Comparison of ENCODE assay signal across 10 cellular contexts in the genomic region with DNA sequence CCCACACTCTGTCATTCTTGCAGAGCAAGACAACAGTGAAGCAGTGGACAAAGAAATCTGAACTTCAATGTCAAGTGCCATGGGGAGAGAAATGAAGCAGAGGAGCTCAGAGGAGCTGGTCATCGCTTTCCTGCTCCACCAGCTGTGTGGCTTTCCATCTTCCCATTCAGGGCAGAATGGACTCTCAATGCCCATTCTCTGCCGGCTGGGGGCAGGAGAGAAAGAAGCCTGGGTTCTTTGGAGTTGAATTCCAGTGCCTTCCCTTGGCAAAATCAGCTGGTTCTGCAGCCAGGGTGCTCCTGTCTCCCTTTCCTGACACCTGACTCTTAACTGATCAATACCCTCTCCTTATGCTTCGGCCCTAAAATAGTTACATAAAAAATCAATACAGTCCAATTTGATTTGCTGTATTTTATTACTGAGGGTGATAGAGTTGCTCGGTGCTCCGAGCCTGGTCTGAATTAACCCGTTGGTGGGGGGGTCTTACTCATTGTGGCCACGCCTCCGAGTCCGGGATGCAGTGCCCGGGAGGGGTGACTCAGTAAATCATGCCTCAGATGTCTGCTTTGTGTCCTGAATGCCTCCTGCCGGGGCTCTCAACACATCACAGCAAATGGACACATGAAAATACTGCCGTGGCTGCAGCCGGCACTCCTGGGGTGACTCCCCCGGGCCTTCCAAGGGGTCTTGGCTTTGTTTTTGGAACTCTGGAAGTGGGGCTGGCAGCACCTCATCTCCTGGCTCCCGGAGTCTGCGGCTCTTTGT. TPM values are rescaled to one million over a fixed set of nuclear protein-coding genes. Genes with fewer than 3 reads are reported as not detected.
DNase-seq lines count a peak whose midpoint lies in the region; ATAC-seq, FAIRE-seq and TF ChIP-seq lines count a peak whose summit lies in the region.
"Had no signal": no experiment of that assay in that cellular context is flagged by ENCODE, and none has a peak within 500 bp of the region (broad histone marks: within the 10 kb centered on the region; RNA-seq: fewer than 3 reads in every experiment).

No MANE protein-coding gene starts in this region.

- H3K4me1 ChIP-seq in HepG2 (ENCODE audit: insufficient read depth, low read length) (no peaks in the 10 kb centered on the region), right lobe of liver (no peaks in the 10 kb centered on the region)

- no peaks in the 10 kb centered on the region for H4K20me1 ChIP-seq in HepG2 (ENCODE audit: insufficient read depth, low read length)

- H3K9ac ChIP-seq in HepG2 (ENCODE audit: insufficient read depth, low read depth, low read length), result no peak overlapping the region

- no peaks in the 10 kb centered on the region for H3K4me1 Mint-ChIP-seq in type B pancreatic cell (ENCODE audit: unreplicated experiment)

- no peak for TF ChIP-seq RAD21 in HepG2 (CRISPR knock-in tag; IDR thresholded peaks at IDR 0.05)

- TF ChIP-seq EP300 in HepG2 (IDR thresholded peaks at IDR 0.05; ENCODE audit: low read depth in 2 of 2, low read length in 2 of 2) (no peak), HepG2 (CRISPR knock-in tag; IDR thresholded peaks at IDR 0.05; ENCODE audit: borderline replicate concordance) (no peak)

- H3K36me3 ChIP-seq in HepG2 (replicated peaks in 1 of 2; ENCODE audit: control insufficient read depth in 1 of 2, insufficient read depth in 2 of 2, low read length in 2 of 2) (no peaks in the 10 kb centered on the region), right lobe of liver (no peaks in the 10 kb centered on the region)

- peaks cover 6 to 42% of the 10 kb centered on the region in 2 experiments; a peak in 4 of 5 replicates for H3K27me3 ChIP-seq in HepG2 (ENCODE audit: control insufficient read depth in 1 of 2, insufficient read depth in 2 of 2, low read length in 2 of 2)
- H3K27me3 ChIP-seq in right lobe of liver, result peaks cover 0 to 9% of the 10 kb centered on the region in 2 donors

- DNase-seq in HepG2 (ENCODE audit: low spot score), result no peak
- no peak for DNase-seq in right lobe of liver
- DNase-seq in SK-MEL-5 (ENCODE audit: low read depth, low spot score), result peak; percentile 22
- peak; percentile 23 for DNase-seq in fibroblast of the conjunctiva (ENCODE audit: low read depth)
- no peak for DNase-seq in type B pancreatic cell (ENCODE audit: extremely low spot score, unreplicated experiment)
- DNase-seq in GM12891 (ENCODE audit: insufficient read length, low spot score), result no peak
- DNase-seq in SIG-M5 treated with dmso at 0.1 percent for 504 hours (lab: John Stamatoyannopoulos, UW; ENCODE audit: unreplicated experiment), result no peak
- no peak for DNase-seq in GM10266 (ENCODE audit: extremely low spot score)

- ATAC-seq in HepG2 (peak; percentile 53), right lobe of liver (no peak)

- no TSS peak for BruUV-seq in HepG2 (replicated peaks; lab: Mats Ljungman, UMichigan)

- WGBS in HepG2 (ENCODE audit: low lambda C conversion rate), result 3% methylated on average over 10 of the region's 16 CpGs
- WGBS in right lobe of liver (ENCODE audit: insufficient coverage, low coverage, low lambda C conversion rate, missing lambda C conversion rate), result 8% methylated on average over 8 of the region's 16 CpGs

- CTCF ChIA-PET in HepG2 (lab: Yijun Ruan, JAX; ENCODE audit: low intra/inter-chr PET ratio, low total read pairs), result no interaction called here

- peaks cover 84% of the 10 kb centered on the region for H3K27me3 Mint-ChIP-seq in type B pancreatic cell

- no peaks in the 10 kb centered on the region for H3K79me2 ChIP-seq in HepG2 (ENCODE audit: insufficient read depth, low read length)

- in situ Hi-C loops in HepG2 (cut with HindIII; ENCODE audit: extremely low pct_ligation_motif_present, low pct_unique_long_range_greater_than_20kb), result no loop called here
- in situ Hi-C loops in SK-MEL-5 (cut with HindIII; ENCODE audit: low pct_unique_long_range_greater_than_20kb, low sequenced_read_pairs), result no loop called here

- TF ChIP-seq CTCF in HepG2 (CRISPR knock-in tag; IDR thresholded peaks at IDR 0.05) (no peak), right lobe of liver (IDR thresholded peaks at IDR 0.05) (no peak), type B pancreatic cell (conservative IDR thresholded peaks at IDR 0.05) (peak; percentile 48), GM10266 (IDR thresholded peaks at IDR 0.05; ENCODE audit: control insufficient read depth, insufficient read depth, low read depth, missing control alignments) (no peak)

- no peak overlapping the region for H3K27ac Mint-ChIP-seq in type B pancreatic cell
- H3K27ac Mint-ChIP-seq: IgD-negative memory B cell had no signal

- no peaks in the 10 kb centered on the region for H3K9me3 Mint-ChIP-seq in type B pancreatic cell

- POLR2A ChIA-PET in HepG2 (lab: Yijun Ruan, JAX), result no interaction called here

- H3K36me3 Mint-ChIP-seq in type B pancreatic cell, result no peaks in the 10 kb centered on the region
- H3K36me3 Mint-ChIP-seq: IgD-negative memory B cell had no signal

- intact Hi-C loops in HepG2 (cut with micrococcal nuclease; ENCODE audit: unreplicated experiment), result no loop called here
- intact Hi-C loops in right lobe of liver (cut with DNase I), result no loop called here

- no peak overlapping the region for H3K4me3 Mint-ChIP-seq in type B pancreatic cell
- H3K4me3 Mint-ChIP-seq: IgD-negative memory B cell had no signal

- H3K4me2 ChIP-seq in HepG2 (ENCODE audit: low read depth, low read length), result no peak overlapping the region

- no peak overlapping the region for H3K27ac ChIP-seq in HepG2 (ENCODE audit: extremely low read length, insufficient read depth, low read length)
- H3K27ac ChIP-seq in right lobe of liver, result no peak overlapping the region
- H3K27ac ChIP-seq: C4-2B had no signal

- TF ChIP-seq POLR2A in HepG2 (IDR thresholded peaks at IDR 0.05; ENCODE audit: insufficient read depth in 1 of 2, low read depth in 2 of 2, low read length in 2 of 2) (no peak), right lobe of liver (IDR thresholded peaks at IDR 0.05) (no peak), GM12891 (IDR thresholded peaks at IDR 0.05; ENCODE audit: low read depth, low read length) (no peak)

- H3K9me3 ChIP-seq in HepG2 (ENCODE audit: low read length) (no peaks in the 10 kb centered on the region), right lobe of liver (no peaks in the 10 kb centered on the region)

- H2AFZ ChIP-seq in HepG2 (ENCODE audit: low read length), result no peak overlapping the region

- H3K4me3 ChIP-seq in HepG2 (replicated peaks in 1 of 3; ENCODE audit: insufficient read depth in 1 of 3, low read depth in 2 of 3, low read length in 3 of 3) (no peak overlapping the region), right lobe of liver (no peak overlapping the region)

- no peak for FAIRE-seq in HepG2 (lab: Jason Lieb, UNC)
- no peak for FAIRE-seq in GM12891 (lab: Jason Lieb, UNC)

TF ChIP-seq in HepG2, 621 proteins besides CTCF, POLR2A, EP300 and RAD21 (continues in another document):
- TF ChIP-seq EHMT2 (IDR thresholded peaks at IDR 0.05; ENCODE audit: borderline replicate concordance, low read depth, low read length), result no peak
- no peak for TF ChIP-seq KMT2A (CRISPR knock-in tag; IDR thresholded peaks at IDR 0.05)
- TF ChIP-seq TAF1 (CRISPR knock-in tag; IDR thresholded peaks at IDR 0.05), result no peak

TF ChIP-seq in GM12891, 5 proteins besides CTCF, POLR2A, EP300 and RAD21:
- TF ChIP-seq SPI1 (IDR thresholded peaks at IDR 0.05; ENCODE audit: low read depth, low read length) (no peak), POLR2AphosphoS5 (IDR thresholded peaks at IDR 0.05; ENCODE audit: low read depth, low read length) (no peak), PAX5 (IDR thresholded peaks at IDR 0.05; ENCODE audit: insufficient read depth, low read length, severe bottlenecking) (no peak), POU2F2 (IDR thresholded peaks at IDR 0.05; ENCODE audit: low read depth, low read length) (no peak), TAF1 (IDR thresholded peaks at IDR 0.05; ENCODE audit: low read depth, low read length) (no peak)

RNA-seq across cellular contexts. Expression of a gene that starts 7.8 kb away (rescaled TPM):
- total RNA-seq in HepG2 (2016; rRNA removed; fragmentation: Illumina TruSeq; extraction: Trizol) (0.01 and 0.02 TPM in 2 replicates), right lobe of liver (under 1 TPM in 5 of 6 experiments, not detected in 1; under 0.01 to 0.12 (median 0.02) TPM), type B pancreatic cell (ENCODE audit: low replicate concordance) (14.1 and 25.4 TPM in 2 replicates)
- not detected in 2 replicates for total RNA-seq in HepG2 (2016; cell fraction: cytosol; rRNA removed; fragmentation: Illumina TruSeq; extraction: Trizol; ENCODE audit: low read depth)
- 0.11 TPM in 1 of 2 replicates, not detected in the other for total RNA-seq in HepG2 (2016; cell fraction: insoluble cytoplasmic fraction; rRNA removed; fragmentation: Illumina TruSeq; extraction: Trizol)
- total RNA-seq in HepG2 (2016; cell fraction: membrane; rRNA removed; fragmentation: Illumina TruSeq; extraction: Trizol), result 0.14 TPM in 1 of 2 replicates, not detected in the other
- 0.34 and 0.85 TPM in 2 replicates for total RNA-seq in HepG2 (2016; cell fraction: nucleus; rRNA removed; fragmentation: Illumina TruSeq; extraction: Trizol)
- polyA plus RNA-seq in HepG2 (2011; rRNA removed), result 0.03 TPM in 1 of 2 replicates, not detected in the other
- polyA plus RNA-seq in HepG2 (2011; cell fraction: cytosol; rRNA removed), result 0.01 and 0.03 TPM in 2 replicates
- 0.05 and 0.19 TPM in 2 replicates for polyA plus RNA-seq in HepG2 (2011; cell fraction: nucleus; rRNA removed)
- 0.04 and 0.12 TPM in 2 replicates for polyA plus RNA-seq in HepG2 (2012)
- not detected in 2 replicates for polyA plus RNA-seq in HepG2 (2016; cell fraction: cytosol; fragmentation: Illumina TruSeq; extraction: Trizol; ENCODE audit: low read depth)
- not detected in 2 replicates for polyA plus RNA-seq in HepG2 (2016; cell fraction: insoluble cytoplasmic fraction; fragmentation: Illumina TruSeq; extraction: Trizol; ENCODE audit: low read depth)
- polyA plus RNA-seq in HepG2 (2016; cell fraction: membrane; fragmentation: Illumina TruSeq; extraction: Trizol; ENCODE audit: low read depth), result not detected in 2 replicates
- polyA plus RNA-seq in HepG2 (2016; cell fraction: nucleus; fragmentation: Illumina TruSeq; extraction: Trizol; ENCODE audit: insufficient read depth, low read depth), result 0.12 TPM in 1 of 2 replicates, not detected in the other
- 0.36 TPM in 1 of 2 replicates, not detected in the other for polyA minus RNA-seq in HepG2 (2011; rRNA and poly(A)+ RNA removed; ENCODE audit: low replicate concordance)
- not detected in 2 replicates for polyA minus RNA-seq in HepG2 (2011; cell fraction: cytosol; rRNA and poly(A)+ RNA removed)
- 0.13 and 0.25 TPM in 2 replicates for polyA minus RNA-seq in HepG2 (2011; cell fraction: nucleus; rRNA and poly(A)+ RNA removed)
- total RNA-seq in SK-MEL-5 (2014; rRNA removed; shearing (Covaris generic)), result 6.1 and 6.8 TPM in 2 replicates
- polyA plus RNA-seq in SK-MEL-5 (2015; cell fraction: cytosol; rRNA removed), result 3.4 and 4.3 TPM in 2 replicates
- polyA plus RNA-seq in SK-MEL-5 (2015; cell fraction: nucleus; rRNA removed), result 3.3 and 5.2 TPM in 2 replicates
- 0.26 TPM for polyA plus RNA-seq in GM12891 (2012; ENCODE audit: low read depth, missing spikeins)
- polyA plus RNA-seq: IgD-negative memory B cell had no signal

Comparison
In these comparisons a context has a peak if more than half of its experiments do, and no peak if none do; other contexts are left out.
1. DNase-seq: peak in SK-MEL-5 (single experiment) and fibroblast of the conjunctiva (single experiment); none in HepG2 (single experiment), right lobe of liver (0 of 3), type B pancreatic cell (single experiment), GM12891 (single experiment), SIG-M5 treated with dmso at 0.1 percent for 504 hours (single experiment) and GM10266 (single experiment).